Comparison of ENCODE assay signal across 1 cellular context in the genomic region with DNA sequence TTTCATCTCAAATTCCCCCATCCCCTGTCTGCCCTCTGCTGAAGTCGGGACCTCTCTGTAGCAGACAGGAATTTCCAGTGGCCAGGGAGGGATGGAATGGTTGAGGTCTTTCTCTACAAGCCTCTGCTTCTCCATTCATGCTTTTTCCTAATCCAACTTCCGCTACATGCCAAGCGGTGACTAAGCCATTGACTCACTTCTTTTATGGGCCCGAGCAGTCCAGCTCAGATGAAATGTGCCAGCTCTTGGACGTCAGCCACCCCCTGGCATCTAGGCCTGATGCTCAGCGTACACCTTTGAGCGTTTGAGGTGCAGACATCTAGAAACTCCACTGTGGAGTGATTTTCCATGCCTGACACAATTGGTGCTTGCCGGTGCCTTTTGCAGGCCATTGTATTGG.
TF ChIP-seq lines count a peak whose summit lies in the region.

No MANE protein-coding gene starts in this region.

TF ChIP-seq in HepG2, 621 proteins besides CTCF, POLR2A, EP300 and RAD21:
- TF ChIP-seq NFATC3 (CRISPR knock-in tag; IDR thresholded peaks at IDR 0.05): no peak
TF ChIP-seq in HepG2: peak in this region for 0.
